31 cellular contexts compared by ENCODE assay signal in genomic region chr9:33300546-33300945, GRCh38. TPM values are rescaled to one million over a fixed set of nuclear protein-coding genes. Genes with fewer than 3 reads are reported as not detected.
DNase-seq lines count a peak whose midpoint lies in the region; ATAC-seq and TF ChIP-seq lines count a peak whose summit lies in the region.
"Had no signal": no experiment of that assay in that cellular context is flagged by ENCODE, and none has a peak within 500 bp of the region (broad histone marks: within the 10 kb centered on the region; RNA-seq: fewer than 3 reads in every experiment).

No MANE protein-coding gene starts in this region.

- peaks cover 100% of the 10 kb centered on the region for H3K79me2 ChIP-seq in GM23248 (ENCODE audit: insufficient read depth)
- peaks cover 51% of the 10 kb centered on the region for H3K79me2 ChIP-seq in Loucy (ENCODE audit: insufficient read depth, low read length)

- no peak overlapping the region for H3K4me3 ChIP-seq in GM23248
- H3K4me3 ChIP-seq in Loucy (ENCODE audit: low read length, poor library complexity, severe bottlenecking), result no peak overlapping the region
- peak overlapping the region; percentile 9 for H3K4me3 ChIP-seq in psoas muscle
- H3K4me3 ChIP-seq: breast epithelium, heart right ventricle had no signal

- H3K9me3 ChIP-seq in GM23248 (ENCODE audit: low read depth), result no peaks in the 10 kb centered on the region
- H3K9me3 ChIP-seq in Loucy (ENCODE audit: insufficient read depth, low read depth, low read length), result no peaks in the 10 kb centered on the region
- no peaks in the 10 kb centered on the region for H3K9me3 ChIP-seq in psoas muscle
- H3K9me3 ChIP-seq: breast epithelium, heart right ventricle had no signal

- H3K27ac ChIP-seq in GM23248, result no peak overlapping the region
- no peak overlapping the region for H3K27ac ChIP-seq in foreskin keratinocyte
- H3K27ac ChIP-seq in psoas muscle, result peak overlapping the region; percentile 81
- H3K27ac ChIP-seq: breast epithelium, C4-2B had no signal

- TF ChIP-seq CTCF in Loucy (conservative IDR thresholded peaks at IDR 0.05; ENCODE audit: low read length) (no peak), foreskin keratinocyte (conservative IDR thresholded peaks at IDR 0.05) (no peak), psoas muscle (IDR thresholded peaks at IDR 0.05) (no peak)

- H3F3A ChIP-seq in GM23248 (ENCODE audit: insufficient read depth) (peaks cover 6% of the 10 kb centered on the region; the same call in 1 of the 2 replicates), Loucy (ENCODE audit: low read depth) (no peaks in the 10 kb centered on the region)

- in situ Hi-C loops in GM23248 (cut with MboI), result no loop called here

- no peak overlapping the region for H2AFZ ChIP-seq in GM23248
- no peak overlapping the region for H2AFZ ChIP-seq in Loucy (ENCODE audit: low read length)

- intact Hi-C loops in psoas muscle (cut with DNase I), result no loop called here

- 84 to 86% methylated on average over 2 of the region's 2 CpGs for WGBS in GM23248 (ENCODE audit: low coverage in 1 of 2, low lambda C conversion rate in 2 of 2, missing lambda C conversion rate in 2 of 2), 2 experiments
- 41 to 58% (median 45%) methylated on average over 2 of the region's 2 CpGs for whole genome bisulfite sequencing in psoas muscle, 3 donors

- H3K4me1 ChIP-seq in GM23248 (ENCODE audit: insufficient read depth) (0 out of 2 replicates have a peak, but pooled peaks cover 3% of the 10 kb centered on the region), Loucy (ENCODE audit: insufficient read depth, low read length, poor library complexity, severe bottlenecking) (peaks cover 48% of the 10 kb centered on the region), foreskin keratinocyte (peaks cover 4% of the 10 kb centered on the region), psoas muscle (peaks cover 59% of the 10 kb centered on the region)

- H3K9ac ChIP-seq in GM23248 (no peak overlapping the region), Loucy (ENCODE audit: low read depth, low read length, poor library complexity, severe bottlenecking) (no peak overlapping the region)

- H3K4me2 ChIP-seq in GM23248 (ENCODE audit: unreplicated experiment) (no peak overlapping the region), Loucy (ENCODE audit: low read depth, low read length, poor library complexity, severe bottlenecking) (peak overlapping the region; percentile 20)

- DNase-seq in GM23248 (peak; percentile 3), foreskin keratinocyte (peak; percentile 10 to 26), psoas muscle (peak in 1 of 2 donors; percentile 22), NCI-H2196 (lab: John Stamatoyannopoulos, UW; ENCODE audit: unreplicated experiment) (no peak), retina (no peak)
- DNase-seq: activated CD4-positive, alpha-beta memory T cell treated with anti-CD3 and anti-CD28 coated beads, Interleukin-2, amount 10 ng/mL, durations not matched to agents 7 days and 5 days; activated naive CD4-positive, alpha-beta T cell treated with Interleukin-2 at 50 U/mL for 16 hours; activated T-cell treated with anti-CD3 and anti-CD28 coated beads for 4 hours; amygdala; Calu3; DMS79 treated with DMSO at 0.1 percent for 48 hours; effector CD4-positive, alpha-beta T cell; GF-D8; H9; heart right ventricle; KBM-7; kidney glomerular epithelial cell; MM.1S; NCI-H1417; NCI-H2081 treated with DMSO at 0.1 percent for 48 hours; NCI-H82; occipital lobe; stimulated activated CD4-positive, alpha-beta T cell treated with anti-CD3 and anti-CD28 coated beads, Interleukin-12 subunit alpha, Interleukin-12 subunit beta, amount 100 ng/mL, for 4 hours; stimulated activated CD4-positive, alpha-beta T cell treated with anti-CD3 and anti-CD28 coated beads, Interleukin-4, amount 100 ng/mL, for 24 hours; stimulated activated naive B cell treated with anti-CD40 and anti-IgM and Interleukin-4, amounts not matched to agents 10 μg/mL and 1 μg/mL and 100 μg/mL, for 72 hours; T-cell had no signal

- no peak for ATAC-seq in foreskin keratinocyte
- ATAC-seq in psoas muscle, result peak; percentile 86 to 93 (median 89)
- no peak for ATAC-seq in HG03097 (IDR thresholded peaks at IDR 0.05; ENCODE audit: low FRiP score, unreplicated experiment)
- ATAC-seq: activated CD4-positive, CD25-positive, alpha-beta regulatory T cell treated with anti-CD3 and anti-CD28 coated beads, Interleukin-2, amount 50 U/mL, for 24 hours; stimulated activated naive B cell treated with anti-CD40 and anti-IgM and Interleukin-4, amounts not matched to agents 10 μg/mL and 1 μg/mL and 100 μg/mL, for 72 hours; T-cell had no signal

- H3K27me3 ChIP-seq in GM23248 (replicated peaks; ENCODE audit: insufficient read depth) (no peaks in the 10 kb centered on the region), Loucy (ENCODE audit: insufficient read depth, low read length, poor library complexity, severe bottlenecking) (no peaks in the 10 kb centered on the region), foreskin keratinocyte (no peaks in the 10 kb centered on the region), psoas muscle (ENCODE audit: insufficient read depth in 3 of 3, low read length in 2 of 3) (no peaks in the 10 kb centered on the region)
- H3K27me3 ChIP-seq: breast epithelium, heart right ventricle had no signal

- H3K9me2 ChIP-seq in GM23248 (ENCODE audit: insufficient read depth), result no peaks in the 10 kb centered on the region
- no peaks in the 10 kb centered on the region for H3K9me2 ChIP-seq in Loucy (replicated peaks; ENCODE audit: low read depth, low read length)

- H3K36me3 ChIP-seq in GM23248 (ENCODE audit: low read depth) (peaks cover 81% of the 10 kb centered on the region), Loucy (ENCODE audit: insufficient read depth, low read length) (peaks cover 62% of the 10 kb centered on the region), psoas muscle (ENCODE audit: insufficient read depth in 1 of 2, low read depth in 1 of 2) (peaks cover 27 to 93% of the 10 kb centered on the region in 2 donors)

- H4K20me1 ChIP-seq in GM23248 (ENCODE audit: insufficient read depth), result no peaks in the 10 kb centered on the region
- H4K20me1 ChIP-seq in Loucy (ENCODE audit: insufficient read depth, low read length, poor library complexity, severe bottlenecking), result peaks cover 13% of the 10 kb centered on the region

RNA-seq across cellular contexts. Expression of gene NFX1, which starts 10.2 kb away (rescaled TPM):
- total RNA-seq in GM23248 (2014; rRNA removed; shearing (Covaris generic)), result 20.4 and 23.8 TPM in 2 replicates
- polyA plus RNA-seq in GM23248 (2016; fragmentation: Nextera tagmentation; extraction: Ambion mirVana) (27.8 and 28.1 TPM in 2 replicates), foreskin keratinocyte (9.7 and 11.8 TPM in 2 replicates), psoas muscle (10 to 100 TPM; 20.9 to 33.4 (median 26.8) TPM)
- total RNA-seq in foreskin keratinocyte (27.5 and 27.9 TPM in 2 replicates), psoas muscle (10 to 100 TPM; 33.8 to 59.2 (median 46.1) TPM)

RNA-seq across cellular contexts. Expression of gene CHMP5, which starts 35.7 kb away (rescaled TPM):
- total RNA-seq in GM23248 (2014; rRNA removed; shearing (Covaris generic)), result 65.3 and 90.6 TPM in 2 replicates
- 130 and 134 TPM in 2 replicates for polyA plus RNA-seq in GM23248 (2016; fragmentation: Nextera tagmentation; extraction: Ambion mirVana)
- total RNA-seq in foreskin keratinocyte, result 86.7 and 94.8 TPM in 2 replicates
- polyA plus RNA-seq in foreskin keratinocyte, result 77.4 and 77.7 TPM in 2 replicates
- total RNA-seq in psoas muscle, result 10 to 100 TPM; 28.7 to 41.1 (median 37.6) TPM
- 10 to 100 TPM; 31.9 to 80.4 (median 38.3) TPM for polyA plus RNA-seq in psoas muscle

RNA-seq across cellular contexts. Expression of gene BAG1, which starts 36.0 kb away (rescaled TPM):
- total RNA-seq in GM23248 (2014; rRNA removed; shearing (Covaris generic)), result 25.0 and 38.2 TPM in 2 replicates
- polyA plus RNA-seq in GM23248 (2016; fragmentation: Nextera tagmentation; extraction: Ambion mirVana) (48.7 and 49.7 TPM in 2 replicates), foreskin keratinocyte (32.5 and 40.6 TPM in 2 replicates), psoas muscle (100 to 1,000 TPM; 265 to 371 (median 315) TPM)
- total RNA-seq in foreskin keratinocyte (29.6 and 33.5 TPM in 2 replicates), psoas muscle (100 to 1,000 TPM; 125 to 253 (median 151) TPM)

Comparison
In these comparisons a context has a peak if more than half of its experiments do, and no peak if none do; other contexts are left out.
1. DNase-seq: peak in GM23248 (single experiment) and foreskin keratinocyte (2 of 2); none in NCI-H2196 (single experiment) and retina (single experiment).
2. ATAC-seq: peak in psoas muscle (4 of 4); none in foreskin keratinocyte (single experiment) and HG03097 (single experiment).